In the genomic region with DNA sequence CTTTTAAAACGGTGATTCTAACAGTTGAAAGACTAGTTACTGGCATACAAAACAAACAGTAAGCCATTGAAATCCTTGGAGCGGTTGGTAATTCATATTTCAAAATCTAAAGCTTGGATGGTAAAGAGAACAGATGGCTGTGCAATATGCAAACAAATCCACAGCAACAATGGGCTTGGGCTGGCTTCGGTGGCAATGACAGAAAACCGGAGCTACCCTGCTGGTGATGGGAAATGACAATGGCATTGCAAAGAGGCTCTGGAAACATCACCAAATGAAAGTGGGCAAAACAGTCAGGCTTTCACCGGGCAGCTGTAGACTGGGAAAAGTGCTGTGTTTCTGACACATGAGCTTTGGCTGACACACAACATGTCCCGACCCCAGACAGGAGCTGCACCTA, we compare ENCODE assay signal across 23 cellular contexts. TPM values are rescaled to one million over a fixed set of nuclear protein-coding genes. Genes with fewer than 3 reads are reported as not detected.
A peak's percentile ranks its signal among the peaks of the same experiment; 100 is the strongest.
DNase-seq lines count a peak whose midpoint lies in the region; ATAC-seq lines count a peak whose summit lies in the region.
"Had no signal": no experiment of that assay in that cellular context is flagged by ENCODE, and none has a peak within 500 bp of the region (broad histone marks: within the 10 kb centered on the region; RNA-seq: fewer than 3 reads in every experiment).

No MANE protein-coding gene starts in this region.

- H3K4me3 ChIP-seq in endocrine pancreas (ENCODE audit: control insufficient read depth, insufficient read depth, low read length) (peak overlapping the region; percentile 50), SJCRH30 (no peak overlapping the region)
- H3K4me3 ChIP-seq: heart left ventricle, ovary had no signal

- H3K4me1 ChIP-seq in endocrine pancreas (ENCODE audit: control insufficient read depth, insufficient read depth, low read length), result no peaks in the 10 kb centered on the region
- no peaks in the 10 kb centered on the region for H3K4me1 ChIP-seq in SJCRH30

- H3K27me3 ChIP-seq in endocrine pancreas (ENCODE audit: control insufficient read depth, insufficient read depth, low read length), result no peaks in the 10 kb centered on the region
- H3K27me3 ChIP-seq in SJCRH30, result no peaks in the 10 kb centered on the region
- H3K27me3 ChIP-seq: heart left ventricle, ovary had no signal

- no peak overlapping the region for H3K9ac ChIP-seq in endocrine pancreas (ENCODE audit: control insufficient read depth, insufficient read depth, low read length)

- H3K27ac ChIP-seq in SJCRH30, result no peak overlapping the region
- H3K27ac ChIP-seq: heart left ventricle, HL-60, ovary had no signal

- H3K36me3 ChIP-seq in endocrine pancreas (ENCODE audit: control insufficient read depth, insufficient read depth, low read length) (no peaks in the 10 kb centered on the region), SJCRH30 (no peaks in the 10 kb centered on the region)
- H3K36me3 ChIP-seq: heart left ventricle, ovary had no signal

- DNase-seq in NCI-H2107 treated with DMSO at 0.1 percent for 48 hours (lab: John Stamatoyannopoulos, UW; ENCODE audit: unreplicated experiment) (peak; percentile 91), NCI-H2107 (lab: John Stamatoyannopoulos, UW) (no peak), NCI-H1694 treated with DMSO at 0.1 percent for 48 hours (lab: John Stamatoyannopoulos, UW) (peak; percentile 89), NCI-H69 (lab: John Stamatoyannopoulos, UW) (peak; percentile 98), SJCRH30 (no peak)
- DNase-seq: 8988T; activated CD4-positive, alpha-beta T cell treated with anti-CD3 and anti-CD28 coated beads, Interleukin-2, amount 10 ng/mL, durations not matched to agents 24 days and 14 days; activated CD8-positive, alpha-beta memory T cell treated with anti-CD3 and anti-CD28 coated beads, Interleukin-2, amount 10 ng/mL, durations not matched to agents 7 days and 5 days; activated naive CD8-positive, alpha-beta T cell treated with anti-CD3 and anti-CD28 coated beads, Interleukin-2, amount 10 ng/mL, durations not matched to agents 7 days and 5 days; AML-193; Calu3; heart left ventricle; HFFc6; natural killer cell; NCI-H187 treated with DMSO at 0.1 percent for 48 hours; ovary; right cardiac atrium; T-helper 1 cell had no signal

- H3K9me3 ChIP-seq in endocrine pancreas (ENCODE audit: control insufficient read depth, low read length) (no peaks in the 10 kb centered on the region), SJCRH30 (replicated peaks) (no peaks in the 10 kb centered on the region)
- H3K9me3 ChIP-seq: heart left ventricle, ovary had no signal

- ATAC-seq in HG02763 (IDR thresholded peaks at IDR 0.05; ENCODE audit: unreplicated experiment), result no peak
- no peak for ATAC-seq in HG03571 (IDR thresholded peaks at IDR 0.05; ENCODE audit: unreplicated experiment)
- ATAC-seq: activated CD8-positive, alpha-beta memory T cell treated with anti-CD3 and anti-CD28 coated beads, Interleukin-2, amount 10 ng/mL, durations not matched to agents 7 days and 5 days; heart left ventricle; left lobe of liver; natural killer cell; right cardiac atrium had no signal

RNA-seq across cellular contexts. Expression of a gene that starts 42.2 kb away (rescaled TPM):
- total RNA-seq in SJCRH30 (2014; rRNA removed; shearing (Covaris generic)), result 45.3 and 50.7 TPM in 2 replicates

Comparison
In these comparisons a context has a peak if more than half of its experiments do, and no peak if none do; other contexts are left out.
1. DNase-seq: peak in NCI-H2107 treated with DMSO at 0.1 percent for 48 hours (single experiment), NCI-H1694 treated with DMSO at 0.1 percent for 48 hours (single experiment) and NCI-H69 (single experiment); none in NCI-H2107 (single experiment) and SJCRH30 (0 of 2).